In the genomic region with DNA sequence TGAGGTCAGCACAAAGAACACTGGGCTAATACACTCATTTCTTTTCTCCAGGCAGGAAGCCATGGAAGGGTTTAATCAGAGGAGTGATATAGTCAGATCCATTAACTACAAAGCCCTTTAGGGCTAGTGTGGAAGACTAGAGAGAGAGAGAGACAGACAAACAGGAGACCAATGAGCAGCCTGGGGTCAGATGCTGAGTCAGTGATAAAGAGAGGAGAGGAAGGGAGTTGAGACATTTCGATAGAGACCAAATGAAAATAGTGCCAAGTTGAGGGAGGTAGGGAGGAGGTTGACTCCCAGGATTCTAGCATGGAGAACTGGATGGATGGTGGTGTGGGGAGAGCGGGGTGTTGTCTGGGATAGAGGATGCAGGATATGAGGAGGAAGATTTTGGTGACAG, we compare ENCODE assay signal across 15 cellular contexts. TPM values are rescaled to one million over a fixed set of nuclear protein-coding genes. Genes with fewer than 3 reads are reported as not detected.
A peak's percentile ranks its signal among the peaks of the same experiment; 100 is the strongest.
DNase-seq lines count a peak whose midpoint lies in the region; ATAC-seq and TF ChIP-seq lines count a peak whose summit lies in the region.
"Had no signal": no experiment of that assay in that cellular context is flagged by ENCODE, and none has a peak within 500 bp of the region (broad histone marks: within the 10 kb centered on the region; RNA-seq: fewer than 3 reads in every experiment).

No MANE protein-coding gene starts in this region.

- WGBS in IMR-90 (ENCODE audit: extremely low coverage in 2 of 2, insufficient read length in 1 of 2), 2 experiments, result 100% methylated on average over 1 to 2 of the region's 2 CpGs
- WGBS in smooth muscle cell (ENCODE audit: low lambda C conversion rate), result 97% methylated on average over 2 of the region's 2 CpGs

- dilution Hi-C loops in IMR-90 (cut with HindIII; ENCODE audit: low sequenced_read_pairs, unreplicated experiment), result no loop called here

- H3K4me3 Mint-ChIP-seq in endothelial cell (ENCODE audit: unreplicated experiment) (peak overlapping the region; percentile 84), neural crest cell (peak overlapping the region; percentile 32)
- H3K4me3 Mint-ChIP-seq: CD4-positive, alpha-beta T cell; GM23338 had no signal

- no peaks in the 10 kb centered on the region for H3K9me1 ChIP-seq in IMR-90 (ENCODE audit: insufficient read depth, low read length)

- in situ Hi-C loops in IMR-90 (cut with MboI; ENCODE audit: low sequenced_read_pairs), result no loop called here

- no peak overlapping the region for H2AK9ac ChIP-seq in IMR-90 (replicated peaks; ENCODE audit: low read depth, low read length, poor library complexity)

- H3K4me1 ChIP-seq in BLaER1 treated with 17β-estradiol and CSF1 and Interleukin-3, amounts not matched to agents 10 nM and 100 nM, result no peaks in the 10 kb centered on the region
- H3K4me1 ChIP-seq in IMR-90 (ENCODE audit: control insufficient read depth, insufficient read depth, low read length) (no peaks in the 10 kb centered on the region), smooth muscle cell (ENCODE audit: low read depth) (no peaks in the 10 kb centered on the region)

- H3K4me3 ChIP-seq in BLaER1 treated with 17β-estradiol and CSF1 and Interleukin-3, amounts not matched to agents 10 nM and 100 nM, result peak overlapping the region; percentile 8 to 59 (median 26); a peak in 15 of 20 replicates
- H3K4me3 ChIP-seq in IMR-90 (ENCODE audit: insufficient read depth, low read depth, low read length) (no peak overlapping the region), smooth muscle cell (no peak overlapping the region)
- H3K4me3 ChIP-seq: GM23338 had no signal

- CTCF ChIA-PET in IMR-90 (lab: Yijun Ruan, JAX), result no interaction called here

- H3K79me1 ChIP-seq in IMR-90 (ENCODE audit: low read depth in 1 of 2, low read length in 2 of 2), result no peaks in the 10 kb centered on the region; a peak in 1 of 4 replicates

- ATAC-seq in IMR-90 (ENCODE audit: low read depth), result no peak
- ATAC-seq: GM23338 had no signal

- H3K56ac ChIP-seq in IMR-90 (ENCODE audit: extremely low read depth, insufficient read depth, low read length), result no peak overlapping the region

- no peak overlapping the region for H2BK120ac ChIP-seq in IMR-90 (ENCODE audit: low read depth, low read length)

- no peak overlapping the region for H3K27ac ChIP-seq in BLaER1 treated with 17β-estradiol and CSF1 and Interleukin-3, amounts not matched to agents 10 nM and 100 nM
- H3K27ac ChIP-seq in IMR-90 (ENCODE audit: insufficient read depth, low read length) (no peak overlapping the region), smooth muscle cell (ENCODE audit: low read depth) (no peak overlapping the region)

- H3K9ac ChIP-seq in BLaER1 treated with 17β-estradiol and CSF1 and Interleukin-3, amounts not matched to agents 10 nM and 100 nM, result no peak overlapping the region
- H3K9ac ChIP-seq in IMR-90 (ENCODE audit: low read depth, low read length) (no peak overlapping the region), smooth muscle cell (ENCODE audit: low read depth) (no peak overlapping the region)

- H3F3A ChIP-seq in smooth muscle cell (ENCODE audit: low read depth), result no peaks in the 10 kb centered on the region

- H2BK15ac ChIP-seq in IMR-90 (ENCODE audit: low read depth, low read length), result no peak overlapping the region

- BruUV-seq in IMR-90 (replicated peaks; lab: Mats Ljungman, UMichigan), result no TSS peak

- H3K36me3 Mint-ChIP-seq in endothelial cell (ENCODE audit: low read depth, unreplicated experiment) (peaks cover 97% of the 10 kb centered on the region), neural crest cell (ENCODE audit: low read depth) (peaks cover 91% of the 10 kb centered on the region)

- no peak overlapping the region for H3K27ac Mint-ChIP-seq in endothelial cell (ENCODE audit: unreplicated experiment)
- H3K27ac Mint-ChIP-seq in neural crest cell (ENCODE audit: unreplicated experiment), result no peak overlapping the region
- H3K27ac Mint-ChIP-seq: CD4-positive, alpha-beta T cell; GM23338 had no signal

- no peak overlapping the region for H2BK5ac ChIP-seq in IMR-90 (ENCODE audit: low read depth, low read length, poor library complexity, severe bottlenecking)

- H3K9me3 Mint-ChIP-seq in endothelial cell (ENCODE audit: unreplicated experiment) (peaks cover 52% of the 10 kb centered on the region), neural crest cell (peaks cover 31% of the 10 kb centered on the region)

- H3K27me3 Mint-ChIP-seq in endothelial cell (ENCODE audit: unreplicated experiment) (peaks cover 25% of the 10 kb centered on the region), neural crest cell (ENCODE audit: low read depth) (no peaks in the 10 kb centered on the region)
- H3K27me3 Mint-ChIP-seq: CD4-positive, alpha-beta T cell had no signal

- no peak overlapping the region for H3K4me2 ChIP-seq in BLaER1 treated with 17β-estradiol and CSF1 and Interleukin-3, amounts not matched to agents 10 nM and 100 nM
- H3K4me2 ChIP-seq in IMR-90 (ENCODE audit: low read depth, low read length) (no peak overlapping the region), smooth muscle cell (no peak overlapping the region)
- H3K4me2 ChIP-seq: GM23338 had no signal

- H2BK20ac ChIP-seq in IMR-90 (ENCODE audit: low read depth, low read length), result no peak overlapping the region

- H3K14ac ChIP-seq in IMR-90 (replicated peaks; ENCODE audit: low read depth, low read length), result no peak overlapping the region

- peaks cover 0 to 8% (median 0%) of the 10 kb centered on the region in 11 experiments; a peak in 5 of 22 replicates for H4K20me1 ChIP-seq in BLaER1 treated with 17β-estradiol and CSF1 and Interleukin-3, amounts not matched to agents 10 nM and 100 nM
- H4K20me1 ChIP-seq in IMR-90 (ENCODE audit: insufficient read depth, low read length), result no peaks in the 10 kb centered on the region
- no peaks in the 10 kb centered on the region for H4K20me1 ChIP-seq in smooth muscle cell (ENCODE audit: low read depth)

- H3K4me1 Mint-ChIP-seq in endothelial cell (ENCODE audit: unreplicated experiment) (no peaks in the 10 kb centered on the region), neural crest cell (no peaks in the 10 kb centered on the region)
- H3K4me1 Mint-ChIP-seq: GM23338 had no signal

- no peak overlapping the region for H3K4ac ChIP-seq in IMR-90 (ENCODE audit: low read depth, low read length)

- no peak for TF ChIP-seq RAD21 in IMR-90 (IDR thresholded peaks at IDR 0.05; ENCODE audit: low read length)

- TF ChIP-seq CTCF in IMR-90 (conservative IDR thresholded peaks at IDR 0.05; ENCODE audit: low read depth, low read length) (no peak), endothelial cell (IDR thresholded peaks at IDR 0.05; ENCODE audit: unreplicated experiment) (no peak), neural crest cell (conservative IDR thresholded peaks at IDR 0.05) (no peak), smooth muscle cell (IDR thresholded peaks at IDR 0.05; ENCODE audit: borderline replicate concordance, insufficient read depth, poor library complexity, severe bottlenecking) (no peak)

- no peaks in the 10 kb centered on the region for H3K79me2 ChIP-seq in smooth muscle cell (ENCODE audit: low read depth)

- TF ChIP-seq POLR2A in IMR-90 (IDR thresholded peaks at IDR 0.05; ENCODE audit: low read depth, low read length), result no peak

- no peak overlapping the region for H4K91ac ChIP-seq in IMR-90 (ENCODE audit: insufficient read depth, low read depth, low read length)

- no peak overlapping the region for H3K23ac ChIP-seq in IMR-90 (ENCODE audit: low read depth, low read length)

- peaks cover 0 to 8% (median 0%) of the 10 kb centered on the region in 11 experiments; a peak in 1 of 22 replicates for H3K27me3 ChIP-seq in BLaER1 treated with 17β-estradiol and CSF1 and Interleukin-3, amounts not matched to agents 10 nM and 100 nM
- H3K27me3 ChIP-seq in IMR-90 (ENCODE audit: control insufficient read depth, insufficient read depth, low read length) (no peaks in the 10 kb centered on the region), smooth muscle cell (ENCODE audit: low read depth) (no peaks in the 10 kb centered on the region)

- peaks cover 97 to 100% (median 100%) of the 10 kb centered on the region in 11 experiments for H3K36me3 ChIP-seq in BLaER1 treated with 17β-estradiol and CSF1 and Interleukin-3, amounts not matched to agents 10 nM and 100 nM
- H3K36me3 ChIP-seq in IMR-90 (ENCODE audit: control insufficient read depth, insufficient read depth, low read length) (peaks cover 77% of the 10 kb centered on the region), smooth muscle cell (ENCODE audit: low read depth) (peaks cover 73% of the 10 kb centered on the region)

- intact Hi-C loops in IMR-90 (cut with micrococcal nuclease) (no loop called here), head of caudate nucleus (cut with DNase I) (no loop called here)

- H4K8ac ChIP-seq in IMR-90 (ENCODE audit: low read depth in 2 of 2, low read length in 2 of 2), result no peak overlapping the region

- H3K18ac ChIP-seq in IMR-90 (ENCODE audit: low read depth, low read length), result no peak overlapping the region

- DNase-seq in IMR-90 (no peak), endothelial cell (ENCODE audit: low spot score) (no peak), neural crest cell (ENCODE audit: low read depth, low spot score) (no peak), head of caudate nucleus (no peak), smooth muscle cell (lab: John Stamatoyannopoulos, UW; ENCODE audit: unreplicated experiment) (no peak), SIG-M5 treated with dmso at 0.1 percent for 504 hours (lab: John Stamatoyannopoulos, UW; ENCODE audit: unreplicated experiment) (no peak)
- DNase-seq: AML-193; C1 segment of cervical spinal cord; CD4-positive, alpha-beta T cell; DMS153; DMS79 treated with DMSO at 0.1 percent for 48 hours; EL; H7 had no signal

- H4K5ac ChIP-seq in IMR-90 (ENCODE audit: low read depth, low read length), result no peak overlapping the region

- no peak overlapping the region for H2AFZ ChIP-seq in IMR-90 (replicated peaks; ENCODE audit: low read length, poor library complexity)
- no peak overlapping the region for H2AFZ ChIP-seq in smooth muscle cell (ENCODE audit: low read depth)
- H2AFZ ChIP-seq: GM23338 had no signal

- POLR2A ChIA-PET in IMR-90 (lab: Charles Lee; ENCODE audit: unreplicated experiment), result no interaction called here

- H3K9me3 ChIP-seq in BLaER1 treated with 17β-estradiol and CSF1 and Interleukin-3, amounts not matched to agents 10 nM and 100 nM (replicated peaks in 1 of 11), result peaks cover 84 to 100% (median 99%) of the 10 kb centered on the region in 11 experiments
- peaks cover 59% of the 10 kb centered on the region for H3K9me3 ChIP-seq in IMR-90 (ENCODE audit: control insufficient read depth, insufficient read depth, low read length)
- peaks cover 55% of the 10 kb centered on the region for H3K9me3 ChIP-seq in smooth muscle cell (replicated peaks; ENCODE audit: low read depth)

- no peak overlapping the region for H2AK5ac ChIP-seq in IMR-90 (ENCODE audit: low read depth, low read length)

RNA-seq across cellular contexts. Expression of a gene that starts 18.2 kb away (rescaled TPM):
- 10.8 and 13.3 TPM in 2 replicates for total RNA-seq in IMR-90 (2012; rRNA removed)
- polyA plus RNA-seq in IMR-90 (2012; rRNA removed), result 3.6 and 4.5 TPM in 2 replicates
- 1.2 and 1.9 TPM in 2 replicates for polyA plus RNA-seq in IMR-90 (2012; cell fraction: cytosol; rRNA removed)
- polyA plus RNA-seq in IMR-90 (2012; cell fraction: nucleus; rRNA removed; ENCODE audit: low replicate concordance), result 5.0 and 6.3 TPM in 2 replicates
- 10.9 TPM for total RNA-seq in endothelial cell (ENCODE audit: unreplicated experiment)
- 23.3 and 24.5 TPM in 2 replicates for total RNA-seq in neural crest cell
- 8.1 and 10.1 TPM in 2 replicates for total RNA-seq in smooth muscle cell
- 4.8 and 7.9 TPM in 2 replicates for polyA plus RNA-seq in smooth muscle cell

RNA-seq across cellular contexts. Expression of a gene that starts 18.8 kb away (rescaled TPM):
- total RNA-seq in IMR-90 (2012; rRNA removed) (20.6 and 28.7 TPM in 2 replicates), endothelial cell (ENCODE audit: unreplicated experiment) (51.2 TPM), neural crest cell (43.4 TPM in 2 replicates), smooth muscle cell (31.3 and 41.4 TPM in 2 replicates)
- polyA plus RNA-seq in IMR-90 (2012; rRNA removed) (27.9 and 35.8 TPM in 2 replicates), smooth muscle cell (24.6 and 27.8 TPM in 2 replicates)
- polyA plus RNA-seq in IMR-90 (2012; cell fraction: cytosol; rRNA removed), result 25.1 and 26.2 TPM in 2 replicates
- polyA plus RNA-seq in IMR-90 (2012; cell fraction: nucleus; rRNA removed; ENCODE audit: low replicate concordance), result 35.4 and 41.3 TPM in 2 replicates

Comparison
In these comparisons a context has a peak if more than half of its experiments do, and no peak if none do; other contexts are left out.
1. H3K4me3 ChIP-seq: peak in BLaER1 treated with 17β-estradiol and CSF1 and Interleukin-3, amounts not matched to agents 10 nM and 100 nM (10 of 10); none in IMR-90 (single experiment) and smooth muscle cell (single experiment).